In genomic region chr12:69348162-69348938, GRCh38 we compare ENCODE assay signal across 1 cellular context.
TF ChIP-seq lines count a peak whose summit lies in the region.

LYZ (plus strand) TSS chr12:69348381; CDS start chr12:69348409, 28 bp downstream.

TF ChIP-seq in HepG2, 621 proteins besides CTCF, POLR2A, EP300 and RAD21 (continued from another document and continues in another):
- TF ChIP-seq HNF1B (CRISPR knock-in tag; IDR thresholded peaks at IDR 0.05) (peak; percentile 76), SKIL (CRISPR knock-in tag; IDR thresholded peaks at IDR 0.05; ENCODE audit: borderline replicate concordance) (peak; percentile 62; the same call in 1 of the 2 replicates), ZBTB25 (CRISPR knock-in tag; IDR thresholded peaks at IDR 0.05) (no peak), NFYC (CRISPR knock-in tag; IDR thresholded peaks at IDR 0.05) (peak; percentile 50; the same call in 1 of the 2 replicates), ZFP37 (CRISPR knock-in tag; IDR thresholded peaks at IDR 0.05; ENCODE audit: borderline replicate concordance) (0 out of 2 replicates have a peak, but pooled peaks have one; percentile 54), ZNF280D (CRISPR knock-in tag; IDR thresholded peaks at IDR 0.05) (peak; percentile 52; the same call in 1 of the 2 replicates), FOSL1 (CRISPR knock-in tag; IDR thresholded peaks at IDR 0.05; ENCODE audit: borderline replicate concordance) (peak; percentile 12; the same call in 1 of the 2 replicates), E2F2 (CRISPR knock-in tag; IDR thresholded peaks at IDR 0.05; ENCODE audit: borderline replicate concordance) (no peak; the same call in 1 of the 2 replicates), ZNF24 (IDR thresholded peaks at IDR 0.05) (no peak), NFE2L1 (CRISPR knock-in tag; IDR thresholded peaks at IDR 0.05; ENCODE audit: borderline replicate concordance) (no peak), ZFY (CRISPR knock-in tag; IDR thresholded peaks at IDR 0.05) (no peak; the same call in 1 of the 2 replicates), ZSCAN22 (CRISPR knock-in tag; IDR thresholded peaks at IDR 0.05) (no peak), HIC2 (CRISPR knock-in tag; IDR thresholded peaks at IDR 0.05; ENCODE audit: low read depth) (no peak), FOSL2 (CRISPR knock-in tag; IDR thresholded peaks at IDR 0.05) (peak; percentile 68), ZBTB34 (CRISPR knock-in tag; IDR thresholded peaks at IDR 0.05) (no peak), ATF7 (IDR thresholded peaks at IDR 0.05) (no peak), ATF7 (CRISPR knock-in tag; IDR thresholded peaks at IDR 0.05) (no peak), ZMYM3 (CRISPR knock-in tag; IDR thresholded peaks at IDR 0.05) (0 out of 2 replicates have a peak, but pooled peaks have one; percentile 24), BRD4 (CRISPR knock-in tag; IDR thresholded peaks at IDR 0.05) (peak; percentile 96), ZNF34 (CRISPR knock-in tag; IDR thresholded peaks at IDR 0.05; ENCODE audit: borderline replicate concordance) (no peak), HNRNPK (IDR thresholded peaks at IDR 0.05; ENCODE audit: low read depth, low read length, poor library complexity, severe bottlenecking) (no peak), CREB3 (CRISPR knock-in tag; IDR thresholded peaks at IDR 0.05) (peak; percentile 39; the same call in 1 of the 2 replicates), ZNF232 (CRISPR knock-in tag; IDR thresholded peaks at IDR 0.05; ENCODE audit: borderline replicate concordance) (peak; percentile 84; the same call in 1 of the 2 replicates), ZMYM4 (CRISPR knock-in tag; IDR thresholded peaks at IDR 0.05) (peak; percentile 80), KDM5A (IDR thresholded peaks at IDR 0.05; ENCODE audit: borderline replicate concordance, low read length) (peak; percentile 37; the same call in 1 of the 2 replicates), MIXL1 (CRISPR knock-in tag; IDR thresholded peaks at IDR 0.05) (peak; percentile 91), ZNF580 (CRISPR knock-in tag; IDR thresholded peaks at IDR 0.05; ENCODE audit: borderline replicate concordance, low read depth) (0 out of 2 replicates have a peak, but pooled peaks have one; percentile 57), ZSCAN20 (CRISPR knock-in tag; IDR thresholded peaks at IDR 0.05; ENCODE audit: borderline replicate concordance) (no peak), ZNF777 (CRISPR knock-in tag; IDR thresholded peaks at IDR 0.05) (no peak), JUND (CRISPR knock-in tag; IDR thresholded peaks at IDR 0.05) (no peak), IKZF4 (CRISPR knock-in tag; IDR thresholded peaks at IDR 0.05; ENCODE audit: borderline replicate concordance, low read depth, not compliant biosample characterization) (peak; percentile 39), GABPB1 (CRISPR knock-in tag; IDR thresholded peaks at IDR 0.05) (peak; percentile 42; the same call in 1 of the 2 replicates), ZEB1 (IDR thresholded peaks at IDR 0.05; ENCODE audit: insufficient replicate concordance, low read depth) (peak; percentile 50)
- TF ChIP-seq, protein P1, sequence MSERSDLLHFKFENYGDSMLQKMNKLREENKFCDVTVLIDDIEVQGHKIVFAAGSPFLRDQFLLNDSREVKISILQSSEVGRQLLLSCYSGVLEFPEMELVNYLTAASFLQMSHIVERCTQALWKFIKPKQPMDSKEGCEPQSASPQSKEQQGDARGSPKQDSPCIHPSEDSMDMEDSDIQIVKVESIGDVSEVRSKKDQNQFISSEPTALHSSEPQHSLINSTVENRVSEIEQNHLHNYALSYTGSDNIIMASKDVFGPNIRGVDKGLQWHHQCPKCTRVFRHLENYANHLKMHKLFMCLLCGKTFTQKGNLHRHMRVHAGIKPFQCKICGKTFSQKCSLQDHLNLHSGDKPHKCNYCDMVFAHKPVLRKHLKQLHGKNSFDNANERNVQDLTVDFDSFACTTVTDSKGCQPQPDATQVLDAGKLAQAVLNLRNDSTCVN (CRISPR knock-in tag; IDR thresholded peaks at IDR 0.05; ENCODE audit: borderline replicate concordance), result 0 out of 2 replicates have a peak, but pooled peaks have one; percentile 19
- TF ChIP-seq, protein P2, sequence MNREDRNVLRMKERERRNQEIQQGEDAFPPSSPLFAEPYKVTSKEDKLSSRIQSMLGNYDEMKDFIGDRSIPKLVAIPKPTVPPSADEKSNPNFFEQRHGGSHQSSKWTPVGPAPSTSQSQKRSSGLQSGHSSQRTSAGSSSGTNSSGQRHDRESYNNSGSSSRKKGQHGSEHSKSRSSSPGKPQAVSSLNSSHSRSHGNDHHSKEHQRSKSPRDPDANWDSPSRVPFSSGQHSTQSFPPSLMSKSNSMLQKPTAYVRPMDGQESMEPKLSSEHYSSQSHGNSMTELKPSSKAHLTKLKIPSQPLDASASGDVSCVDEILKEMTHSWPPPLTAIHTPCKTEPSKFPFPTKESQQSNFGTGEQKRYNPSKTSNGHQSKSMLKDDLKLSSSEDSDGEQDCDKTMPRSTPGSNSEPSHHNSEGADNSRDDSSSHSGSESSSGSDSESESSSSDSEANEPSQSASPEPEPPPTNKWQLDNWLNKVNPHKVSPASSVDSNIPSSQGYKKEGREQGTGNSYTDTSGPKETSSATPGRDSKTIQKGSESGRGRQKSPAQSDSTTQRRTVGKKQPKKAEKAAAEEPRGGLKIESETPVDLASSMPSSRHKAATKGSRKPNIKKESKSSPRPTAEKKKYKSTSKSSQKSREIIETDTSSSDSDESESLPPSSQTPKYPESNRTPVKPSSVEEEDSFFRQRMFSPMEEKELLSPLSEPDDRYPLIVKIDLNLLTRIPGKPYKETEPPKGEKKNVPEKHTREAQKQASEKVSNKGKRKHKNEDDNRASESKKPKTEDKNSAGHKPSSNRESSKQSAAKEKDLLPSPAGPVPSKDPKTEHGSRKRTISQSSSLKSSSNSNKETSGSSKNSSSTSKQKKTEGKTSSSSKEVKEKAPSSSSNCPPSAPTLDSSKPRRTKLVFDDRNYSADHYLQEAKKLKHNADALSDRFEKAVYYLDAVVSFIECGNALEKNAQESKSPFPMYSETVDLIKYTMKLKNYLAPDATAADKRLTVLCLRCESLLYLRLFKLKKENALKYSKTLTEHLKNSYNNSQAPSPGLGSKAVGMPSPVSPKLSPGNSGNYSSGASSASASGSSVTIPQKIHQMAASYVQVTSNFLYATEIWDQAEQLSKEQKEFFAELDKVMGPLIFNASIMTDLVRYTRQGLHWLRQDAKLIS (CRISPR knock-in tag; IDR thresholded peaks at IDR 0.05), result peak; percentile 100
- TF ChIP-seq, protein P3, sequence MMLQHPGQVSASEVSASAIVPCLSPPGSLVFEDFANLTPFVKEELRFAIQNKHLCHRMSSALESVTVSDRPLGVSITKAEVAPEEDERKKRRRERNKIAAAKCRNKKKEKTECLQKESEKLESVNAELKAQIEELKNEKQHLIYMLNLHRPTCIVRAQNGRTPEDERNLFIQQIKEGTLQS (CRISPR knock-in tag; IDR thresholded peaks at IDR 0.05), result peak; percentile 42; the same call in 1 of the 2 replicates
